8 cellular contexts compared by ENCODE assay signal in the genomic region with DNA sequence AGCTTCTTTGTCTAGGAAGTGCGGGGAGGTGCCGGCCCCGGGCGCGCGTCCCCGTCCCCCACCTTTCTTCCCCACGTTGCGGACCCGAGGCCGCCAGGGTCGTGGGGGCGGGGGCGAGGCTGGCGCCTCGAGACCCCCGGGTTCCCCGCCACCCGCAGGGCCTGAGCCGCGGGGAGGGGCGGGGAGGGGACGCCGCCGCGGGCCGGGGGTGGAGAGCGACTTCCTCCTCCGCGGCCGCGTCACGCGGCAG. TPM values are rescaled to one million over a fixed set of nuclear protein-coding genes. Genes with fewer than 3 reads are reported as not detected.
DNase-seq lines count a peak whose midpoint lies in the region; ATAC-seq and TF ChIP-seq lines count a peak whose summit lies in the region.

No MANE protein-coding gene starts in this region.

- H3K4me3 ChIP-seq in adipocyte (ENCODE audit: low read length) (peak overlapping the region; percentile 83), left lung (peak overlapping the region; percentile 82 to 91), thymus (ENCODE audit: low read length) (peak overlapping the region; percentile 99)

- H3K36me3 ChIP-seq in adipocyte (ENCODE audit: control insufficient read depth, insufficient read depth, low read length, severe bottlenecking) (peaks cover 23% of the 10 kb centered on the region), left lung (peaks cover 0 to 29% of the 10 kb centered on the region in 2 donors), thymus (ENCODE audit: control insufficient read depth, insufficient read depth) (peaks cover 29% of the 10 kb centered on the region)

- peak overlapping the region; percentile 83 for H3K4me3 Mint-ChIP-seq in activated CD4-positive, alpha-beta T cell treated with anti-CD3 and anti-CD28 coated beads for 36 hours

- POLR2A ChIA-PET in activated CD4-positive, alpha-beta T cell treated with anti-CD3 and anti-CD28 coated beads for 36 hours (lab: Charles Lee): interaction anchor here (1.0 to 2.3 kb wide), 3 partner anchors 30 to 119 kb away, joined by 3 to 11 read pairs (median 11); a partner anchor contains a TSS

- ATAC-seq in activated CD4-positive, alpha-beta T cell treated with anti-CD3 and anti-CD28 coated beads for 36 hours: no peak
- ATAC-seq in left lung (no peak), GM18517 (IDR thresholded peaks at IDR 0.05; ENCODE audit: unreplicated experiment) (no peak)

- H3K9me3 ChIP-seq in adipocyte (ENCODE audit: control insufficient read depth, low read length) (no peaks in the 10 kb centered on the region), left lung (no peaks in the 10 kb centered on the region), thymus (ENCODE audit: control insufficient read depth) (no peaks in the 10 kb centered on the region)

- H3K4me1 ChIP-seq in adipocyte (ENCODE audit: control insufficient read depth, insufficient read depth, low read length) (peaks cover 56% of the 10 kb centered on the region), left lung (peaks cover 18 to 55% of the 10 kb centered on the region in 2 donors), thymus (ENCODE audit: control insufficient read depth, insufficient read depth, low read length) (peaks cover 15% of the 10 kb centered on the region)

- H3K27ac ChIP-seq in left lung: peak overlapping the region; percentile 99 to 100
- H3K27ac ChIP-seq in thymus (ENCODE audit: low read depth): peak overlapping the region; percentile 99

- WGBS in thymus: under 1% methylated on average over 34 of the region's 34 CpGs

- H3K27ac Mint-ChIP-seq in activated CD4-positive, alpha-beta T cell treated with anti-CD3 and anti-CD28 coated beads for 36 hours: peak overlapping the region; percentile 63

- peaks cover 17% of the 10 kb centered on the region for H3K4me1 Mint-ChIP-seq in activated CD4-positive, alpha-beta T cell treated with anti-CD3 and anti-CD28 coated beads for 36 hours

- CTCF ChIA-PET in activated CD4-positive, alpha-beta T cell treated with anti-CD3 and anti-CD28 coated beads for 36 hours (lab: Charles Lee): interaction anchor here (0.8 to 1.5 kb wide), 2 partner anchors 38 to 87 kb away, joined by 3 to 4 read pairs; a partner anchor contains a TSS

- intact Hi-C loops in activated CD4-positive, alpha-beta T cell treated with anti-CD3 and anti-CD28 coated beads for 36 hours (cut with DNase I, micrococcal nuclease): loop anchor here (1.0 to 10.0 kb wide), 7 partner anchors 38 to 780 kb away; a partner anchor contains a TSS
- intact Hi-C loops in left lung (cut with DNase I): loop anchor here in 1 of 2 donors (5.0 kb wide), 1 partner anchor 117 kb away; a partner anchor contains a TSS

- H3K27me3 Mint-ChIP-seq in activated CD4-positive, alpha-beta T cell treated with anti-CD3 and anti-CD28 coated beads for 36 hours: no peaks in the 10 kb centered on the region

- TF ChIP-seq CTCF in left lung (IDR thresholded peaks at IDR 0.05): no peak

- H3K9ac ChIP-seq in adipocyte (ENCODE audit: low read length): peak overlapping the region; percentile 97

- no peaks in the 10 kb centered on the region for H3K27me3 ChIP-seq in adipocyte (replicated peaks; ENCODE audit: control insufficient read depth, insufficient read depth, low read length)
- peaks cover 0 to 6% of the 10 kb centered on the region in 2 donors for H3K27me3 ChIP-seq in left lung
- H3K27me3 ChIP-seq in thymus (ENCODE audit: control insufficient read depth, insufficient read depth): peaks cover 16% of the 10 kb centered on the region

- DNase-seq in activated CD4-positive, alpha-beta T cell treated with anti-CD3 and anti-CD28 coated beads for 36 hours: no peak
- DNase-seq in activated CD4-positive, alpha-beta T cell treated with anti-CD3 and anti-CD28 coated beads for 1 hour: no peak
- no peak for DNase-seq in adipocyte (ENCODE audit: low read depth)
- no peak for DNase-seq in left lung
- no peak for DNase-seq in DMS79 (lab: John Stamatoyannopoulos, UW)
- no peak for DNase-seq in AML-193 (lab: John Stamatoyannopoulos, UW)

- no peaks in the 10 kb centered on the region for H3K9me3 Mint-ChIP-seq in activated CD4-positive, alpha-beta T cell treated with anti-CD3 and anti-CD28 coated beads for 36 hours (ENCODE audit: low read depth)

- H3K36me3 Mint-ChIP-seq in activated CD4-positive, alpha-beta T cell treated with anti-CD3 and anti-CD28 coated beads for 36 hours (ENCODE audit: low read depth): peaks cover 32% of the 10 kb centered on the region

RNA-seq across cellular contexts. Expression of a gene that starts 1.8 kb away (rescaled TPM):
- 1,000 to 10,000 TPM; 4,119 to 5,987 TPM for total RNA-seq in activated CD4-positive, alpha-beta T cell treated with anti-CD3 and anti-CD28 coated beads for 36 hours
- 1,000 to 10,000 TPM; 2,607 to 3,206 TPM for total RNA-seq in left lung
- 2,739 TPM for polyA plus RNA-seq in thymus

RNA-seq across cellular contexts. Expression of a gene that starts 13.8 kb away (rescaled TPM):
- under 1 TPM; 0.23 to 0.58 TPM for total RNA-seq in activated CD4-positive, alpha-beta T cell treated with anti-CD3 and anti-CD28 coated beads for 36 hours
- total RNA-seq in left lung: 1 to 10 TPM; 2.1 to 3.4 TPM
- polyA plus RNA-seq in thymus: 0.87 TPM

RNA-seq across cellular contexts. Expression of a gene that starts 37.7 kb away (rescaled TPM):
- total RNA-seq in activated CD4-positive, alpha-beta T cell treated with anti-CD3 and anti-CD28 coated beads for 36 hours: 10 to 100 TPM; 30.4 to 39.3 TPM
- total RNA-seq in left lung: 10 to 100 TPM; 28.1 to 28.4 TPM
- polyA plus RNA-seq in thymus: 43.9 TPM
